In the genomic region with DNA sequence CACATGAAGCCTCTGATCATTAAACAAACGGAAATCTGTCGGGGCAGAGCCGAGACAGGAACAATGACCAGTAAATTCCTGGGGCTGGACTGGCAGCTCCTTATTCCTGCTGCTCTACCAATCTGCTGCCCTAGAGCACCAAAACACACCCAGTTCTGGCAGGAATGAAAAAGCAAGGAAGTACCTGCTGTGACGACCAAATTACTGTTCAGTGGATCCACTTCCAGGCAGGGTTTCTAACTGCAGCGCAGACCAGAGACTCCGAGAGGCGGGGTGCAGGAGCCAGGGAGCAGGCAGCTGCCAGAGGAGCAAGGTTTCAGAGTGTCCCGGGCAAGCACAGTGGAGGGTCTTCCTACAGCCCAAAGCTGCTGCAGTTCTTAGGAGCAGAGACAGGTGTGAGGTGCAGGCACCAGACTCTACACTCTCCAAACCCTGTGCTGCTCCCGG, we compare ENCODE assay signal across 11 cellular contexts. TPM values are rescaled to one million over a fixed set of nuclear protein-coding genes. Genes with fewer than 3 reads are reported as not detected.
DNase-seq lines count a peak whose midpoint lies in the region; ATAC-seq and TF ChIP-seq lines count a peak whose summit lies in the region.
"Had no signal": no experiment of that assay in that cellular context is flagged by ENCODE, and none has a peak within 500 bp of the region (broad histone marks: within the 10 kb centered on the region; RNA-seq: fewer than 3 reads in every experiment).

No MANE protein-coding gene starts in this region.

- no peak overlapping the region for H3K27ac Mint-ChIP-seq in stimulated activated effector memory CD8-positive, alpha-beta T cell treated with anti-CD3 and anti-CD28 coated beads, Interleukin-12 subunit alpha, Interleukin-12 subunit beta, amount 100 ng/mL, for 72 hours

- no peaks in the 10 kb centered on the region for H3K9me3 ChIP-seq in SJCRH30 (replicated peaks)
- H3K9me3 ChIP-seq in esophagus squamous epithelium, result no peaks in the 10 kb centered on the region

- 7 to 13% methylated on average over 3 to 4 of the region's 9 CpGs for WGBS in esophagus squamous epithelium, 2 donors

- H3K27me3 ChIP-seq in SJCRH30 (no peaks in the 10 kb centered on the region), esophagus squamous epithelium (peaks cover 0 to 73% (median 0%) of the 10 kb centered on the region in 4 donors)

- TF ChIP-seq POLR2A in esophagus squamous epithelium (IDR thresholded peaks at IDR 0.05), result no peak

- DNase-seq in NCI-H1417 (lab: John Stamatoyannopoulos, UW) (peak in 2 of 3 experiments; percentile 40 to 71), NCI-H1417 treated with DMSO at 0.1 percent for 48 hours (lab: John Stamatoyannopoulos, UW) (no peak), SJCRH30 (peak; percentile 69 to 79), iPS DF 19.7 (ENCODE audit: low read depth, low spot score) (peak; percentile 75), esophagus squamous epithelium (lab: John Stamatoyannopoulos, UW) (no peak), globus pallidus (ENCODE audit: low spot score) (no peak)
- DNase-seq in stimulated activated effector memory CD8-positive, alpha-beta T cell treated with anti-CD3 and anti-CD28 coated beads, Interleukin-12 subunit alpha, Interleukin-12 subunit beta, amount 100 ng/mL, for 72 hours (ENCODE audit: low spot score in 2 of 2), result no peak
- DNase-seq in effector CD8-positive, alpha-beta T cell (lab: John Stamatoyannopoulos, UW), result no peak
- DNase-seq: kidney glomerular epithelial cell, NCI-H1105, T-helper 1 cell had no signal

- intact Hi-C loops in esophagus squamous epithelium (cut with DNase I), result no loop called here

- TF ChIP-seq CTCF in esophagus squamous epithelium (IDR thresholded peaks at IDR 0.05), result no peak

- H3K4me3 ChIP-seq in SJCRH30 (peak overlapping the region; percentile 51), esophagus squamous epithelium (peak overlapping the region in 1 of 4 donors; percentile 26)

- H3K36me3 ChIP-seq in SJCRH30 (no peaks in the 10 kb centered on the region), esophagus squamous epithelium (no peaks in the 10 kb centered on the region)

- H3K4me1 Mint-ChIP-seq in stimulated activated effector memory CD8-positive, alpha-beta T cell treated with anti-CD3 and anti-CD28 coated beads, Interleukin-12 subunit alpha, Interleukin-12 subunit beta, amount 100 ng/mL, for 72 hours, result no peaks in the 10 kb centered on the region

- peak; percentile 26 for ATAC-seq in stimulated activated effector memory CD8-positive, alpha-beta T cell treated with anti-CD3 and anti-CD28 coated beads, Interleukin-12 subunit alpha, Interleukin-12 subunit beta, amount 100 ng/mL, for 72 hours

- H3K9me3 Mint-ChIP-seq in stimulated activated effector memory CD8-positive, alpha-beta T cell treated with anti-CD3 and anti-CD28 coated beads, Interleukin-12 subunit alpha, Interleukin-12 subunit beta, amount 100 ng/mL, for 72 hours, result no peaks in the 10 kb centered on the region

- no peaks in the 10 kb centered on the region for H3K36me3 Mint-ChIP-seq in stimulated activated effector memory CD8-positive, alpha-beta T cell treated with anti-CD3 and anti-CD28 coated beads, Interleukin-12 subunit alpha, Interleukin-12 subunit beta, amount 100 ng/mL, for 72 hours

- no peak overlapping the region for H3K4me3 Mint-ChIP-seq in stimulated activated effector memory CD8-positive, alpha-beta T cell treated with anti-CD3 and anti-CD28 coated beads, Interleukin-12 subunit alpha, Interleukin-12 subunit beta, amount 100 ng/mL, for 72 hours

- H3K27ac ChIP-seq in SJCRH30 (peak overlapping the region; percentile 22; the same call in 1 of the 2 replicates), esophagus squamous epithelium (no peak overlapping the region)

- H3K4me1 ChIP-seq in SJCRH30, result peaks cover 12% of the 10 kb centered on the region
- H3K4me1 ChIP-seq in esophagus squamous epithelium, result peaks cover 0 to 21% (median 5%) of the 10 kb centered on the region in 3 donors

RNA-seq across cellular contexts. Expression of a gene that starts 32.4 kb away (rescaled TPM):
- 57.9 and 59.7 TPM in 2 replicates for total RNA-seq in SJCRH30 (2014; rRNA removed; shearing (Covaris generic))
- total RNA-seq in esophagus squamous epithelium, result under 1 TPM in 1 of 4 donors, not detected in 3; 0.19 TPM

Comparison
In these comparisons a context has a peak if more than half of its experiments do, and no peak if none do; other contexts are left out.
1. DNase-seq: peak in NCI-H1417 (2 of 3), SJCRH30 (2 of 2) and iPS DF 19.7 (single experiment); none in NCI-H1417 treated with DMSO at 0.1 percent for 48 hours (single experiment), stimulated activated effector memory CD8-positive, alpha-beta T cell treated with anti-CD3 and anti-CD28 coated beads, Interleukin-12 subunit alpha, Interleukin-12 subunit beta, amount 100 ng/mL, for 72 hours (0 of 2), effector CD8-positive, alpha-beta T cell (single experiment), esophagus squamous epithelium (single experiment) and globus pallidus (single experiment).
2. RNA of a gene that starts 32.4 kb away (total RNA-seq): 57.9 to 59.7 TPM in SJCRH30; 0.19 TPM in esophagus squamous epithelium; every median in the first group is over 10 times any median in the second.